1 cellular context compared by ENCODE assay signal in the genomic region with DNA sequence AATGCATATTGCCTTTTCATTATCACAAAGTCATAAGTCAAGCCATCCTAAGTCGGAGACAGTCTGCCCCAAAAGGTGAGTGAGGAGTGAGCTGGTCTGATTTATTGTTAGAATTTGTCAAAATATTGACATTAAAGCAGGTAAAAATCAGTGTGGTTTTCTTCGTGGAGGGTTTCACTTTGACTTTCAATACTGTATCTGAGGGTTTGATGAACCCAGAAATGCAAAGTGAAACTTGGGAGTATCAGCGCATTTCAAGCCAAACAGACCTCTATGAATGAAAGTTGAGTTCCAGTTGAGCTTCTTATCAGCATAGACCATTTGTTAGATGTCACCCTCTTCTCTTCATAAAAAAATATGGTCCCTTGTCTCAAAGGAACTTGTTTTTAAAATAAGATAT.
TF ChIP-seq lines count a peak whose summit lies in the region.

No MANE protein-coding gene starts in this region.

TF ChIP-seq in GM12878, 131 proteins besides CTCF, POLR2A, EP300 and RAD21 (continued from another document):
- TF ChIP-seq, protein P1, sequence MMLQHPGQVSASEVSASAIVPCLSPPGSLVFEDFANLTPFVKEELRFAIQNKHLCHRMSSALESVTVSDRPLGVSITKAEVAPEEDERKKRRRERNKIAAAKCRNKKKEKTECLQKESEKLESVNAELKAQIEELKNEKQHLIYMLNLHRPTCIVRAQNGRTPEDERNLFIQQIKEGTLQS (IDR thresholded peaks at IDR 0.05; ENCODE audit: borderline replicate concordance, extremely low read depth, low read depth, low read length) = no peak
- TF ChIP-seq YBX1 (IDR thresholded peaks at IDR 0.05) (no peak), LARP7 (IDR thresholded peaks at IDR 0.05) (no peak), EED (IDR thresholded peaks at IDR 0.05; ENCODE audit: low read depth) (peak; percentile 52; the same call in 1 of the 2 replicates), ETV6 (conservative IDR thresholded peaks at IDR 0.05 in 1 of 2, IDR thresholded peaks at IDR 0.05 in 1 of 2; ENCODE audit: borderline replicate concordance in 1 of 2, low read depth in 1 of 2) (peak in 1 of 2 experiments; percentile 36; a peak in 1 of 4 replicates), DPF2 (IDR thresholded peaks at IDR 0.05) (peak; percentile 42; the same call in 1 of the 2 replicates), CREB1 (IDR thresholded peaks at IDR 0.05; ENCODE audit: low read depth) (no peak), RUNX3 (IDR thresholded peaks at IDR 0.05; ENCODE audit: low read length) (peak; percentile 83), SPI1 (IDR thresholded peaks at IDR 0.05; ENCODE audit: borderline replicate concordance, insufficient read depth, low read depth, low read length) (no peak), CBFB (IDR thresholded peaks at IDR 0.05; ENCODE audit: low read depth) (no peak), HDAC2 (IDR thresholded peaks at IDR 0.05) (no peak), NRF1 (conservative IDR thresholded peaks at IDR 0.05; ENCODE audit: low read depth, low read length) (no peak), BRCA1 (IDR thresholded peaks at IDR 0.05; ENCODE audit: low read depth, low read length) (no peak)
- TF ChIP-seq, protein P2, sequence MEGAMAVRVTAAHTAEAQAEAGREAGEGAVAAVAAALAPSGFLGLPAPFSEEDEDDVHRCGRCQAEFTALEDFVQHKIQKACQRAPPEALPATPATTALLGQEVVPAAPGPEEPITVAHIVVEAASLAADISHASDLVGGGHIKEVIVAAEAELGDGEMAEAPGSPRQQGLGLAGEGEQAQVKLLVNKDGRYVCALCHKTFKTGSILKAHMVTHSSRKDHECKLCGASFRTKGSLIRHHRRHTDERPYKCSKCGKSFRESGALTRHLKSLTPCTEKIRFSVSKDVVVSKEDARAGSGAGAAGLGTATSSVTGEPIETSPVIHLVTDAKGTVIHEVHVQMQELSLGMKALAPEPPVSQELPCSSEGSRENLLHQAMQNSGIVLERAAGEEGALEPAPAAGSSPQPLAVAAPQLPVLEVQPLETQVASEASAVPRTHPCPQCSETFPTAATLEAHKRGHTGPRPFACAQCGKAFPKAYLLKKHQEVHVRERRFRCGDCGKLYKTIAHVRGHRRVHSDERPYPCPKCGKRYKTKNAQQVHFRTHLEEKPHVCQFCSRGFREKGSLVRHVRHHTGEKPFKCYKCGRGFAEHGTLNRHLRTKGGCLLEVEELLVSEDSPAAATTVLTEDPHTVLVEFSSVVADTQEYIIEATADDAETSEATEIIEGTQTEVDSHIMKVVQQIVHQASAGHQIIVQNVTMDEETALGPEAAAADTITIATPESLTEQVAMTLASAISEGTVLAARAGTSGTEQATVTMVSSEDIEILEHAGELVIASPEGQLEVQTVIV (IDR thresholded peaks at IDR 0.05; ENCODE audit: borderline replicate concordance, partially characterized antibody) = no peak
- TF ChIP-seq, protein P3, sequence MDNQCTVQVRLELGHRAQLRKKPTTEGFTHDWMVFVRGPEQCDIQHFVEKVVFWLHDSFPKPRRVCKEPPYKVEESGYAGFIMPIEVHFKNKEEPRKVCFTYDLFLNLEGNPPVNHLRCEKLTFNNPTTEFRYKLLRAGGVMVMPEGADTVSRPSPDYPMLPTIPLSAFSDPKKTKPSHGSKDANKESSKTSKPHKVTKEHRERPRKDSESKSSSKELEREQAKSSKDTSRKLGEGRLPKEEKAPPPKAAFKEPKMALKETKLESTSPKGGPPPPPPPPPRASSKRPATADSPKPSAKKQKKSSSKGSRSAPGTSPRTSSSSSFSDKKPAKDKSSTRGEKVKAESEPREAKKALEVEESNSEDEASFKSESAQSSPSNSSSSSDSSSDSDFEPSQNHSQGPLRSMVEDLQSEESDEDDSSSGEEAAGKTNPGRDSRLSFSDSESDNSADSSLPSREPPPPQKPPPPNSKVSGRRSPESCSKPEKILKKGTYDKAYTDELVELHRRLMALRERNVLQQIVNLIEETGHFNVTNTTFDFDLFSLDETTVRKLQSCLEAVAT (IDR thresholded peaks at IDR 0.05) = no peak
